ENCODE assay signal across 9 cellular contexts in genomic region chr15:31360843-31361763, GRCh38. TPM values are rescaled to one million over a fixed set of nuclear protein-coding genes. Genes with fewer than 3 reads are reported as not detected.
DNase-seq lines count a peak whose midpoint lies in the region; ATAC-seq, FAIRE-seq and TF ChIP-seq lines count a peak whose summit lies in the region.
"Had no signal": no experiment of that assay in that cellular context is flagged by ENCODE, and none has a peak within 500 bp of the region (broad histone marks: within the 10 kb centered on the region; RNA-seq: fewer than 3 reads in every experiment).

No MANE protein-coding gene starts in this region.

- H2BK12ac ChIP-seq in H1 (ENCODE audit: low read depth, low read length) = peak overlapping the region; percentile 80; the same call in 1 of the 2 replicates

- peak overlapping the region in 1 of 2 experiments; percentile 17; a peak in 2 of 4 replicates for H3K4me2 ChIP-seq in H1 (ENCODE audit: insufficient read depth in 1 of 2, low read depth in 2 of 2, low read length in 2 of 2)

- no peak for FAIRE-seq in H1 (lab: Jason Lieb, UNC)

- peak overlapping the region; percentile 19 for H4K91ac ChIP-seq in H1 (replicated peaks; ENCODE audit: insufficient read length, low read length)

- 76% methylated on average over 13 of the region's 17 CpGs; no CpG with 5 or more reads in 1 of the 2 experiments for WGBS in H1 (ENCODE audit: extremely low coverage in 1 of 2, insufficient coverage in 1 of 2, insufficient read length in 1 of 2, insufficient replicate concordance in 2 of 2, low coverage in 1 of 2, low lambda C conversion rate in 2 of 2, missing lambda C conversion rate in 1 of 2), 2 experiments

- peaks cover 16% of the 10 kb centered on the region for H3K79me1 ChIP-seq in H1 (ENCODE audit: low read depth, low read length)

- no peaks in the 10 kb centered on the region for H3K36me3 ChIP-seq in H1 (ENCODE audit: control insufficient read depth in 2 of 4, insufficient read depth in 4 of 4, low read length in 3 of 4)

- H2BK120ac ChIP-seq in H1 (replicated peaks; ENCODE audit: low read depth, low read length) = no peak overlapping the region

- no peak for TF ChIP-seq CTCF in H1 (IDR thresholded peaks at IDR 0.05; ENCODE audit: control extremely low read depth in 1 of 3, insufficient read depth in 1 of 3, low read depth in 1 of 3, low read length in 3 of 3)

- no peaks in the 10 kb centered on the region for H3K23me2 ChIP-seq in H1 (ENCODE audit: low read depth, low read length)

- H3K9me3 ChIP-seq in H1 (ENCODE audit: insufficient read depth in 2 of 2, low read depth in 1 of 2, low read length in 1 of 2) = no peaks in the 10 kb centered on the region

- no peak overlapping the region; a peak in 1 of 7 replicates for H3K9ac ChIP-seq in H1 (replicated peaks in 1 of 4; ENCODE audit: extremely low read depth in 1 of 4, low read depth in 3 of 4, low read length in 3 of 4)

- no peak overlapping the region for H3K56ac ChIP-seq in H1 (replicated peaks; ENCODE audit: insufficient read length, low read depth, low read length)

- H3K27ac ChIP-seq in H1 (ENCODE audit: low read depth, low read length) = no peak overlapping the region
- H3K27ac ChIP-seq: 22Rv1 had no signal

- no peak overlapping the region for H4K5ac ChIP-seq in H1 (ENCODE audit: insufficient read length, low read depth, low read length)

- no peak for TF ChIP-seq EP300 in H1 (IDR thresholded peaks at IDR 0.05; ENCODE audit: borderline replicate concordance in 1 of 2, low read depth in 2 of 2, low read length in 2 of 2)

- CTCF ChIA-PET in H1 (lab: Charles Lee; ENCODE audit: partially characterized antibody) = interaction anchor here (1.0 to 1.7 kb wide), 9 partner anchors 11 to 114 kb away, joined by 3 to 6 read pairs (median 3); no protein-coding TSS in a partner anchor

- POLR2A ChIA-PET in H1 (lab: Charles Lee; ENCODE audit: partially characterized antibody) = no interaction called here

- no peaks in the 10 kb centered on the region for H3K27me3 ChIP-seq in H1 (replicated peaks in 1 of 4; ENCODE audit: control insufficient read depth in 3 of 4, extremely low read depth in 1 of 4, insufficient read depth in 3 of 4, low read length in 3 of 4)

- peak; percentile 59 for ATAC-seq in HG02970 (IDR thresholded peaks at IDR 0.05; ENCODE audit: low FRiP score, unreplicated experiment)

- peak overlapping the region; percentile 80; the same call in 1 of the 2 replicates for H2BK5ac ChIP-seq in H1 (ENCODE audit: low read depth, low read length)

- H2AFZ ChIP-seq in H1 (ENCODE audit: low read length) = no peak overlapping the region

- peaks cover 11 to 47% (median 38%) of the 10 kb centered on the region in 4 experiments for H3K4me1 ChIP-seq in H1 (replicated peaks in 1 of 4; ENCODE audit: control insufficient read depth in 3 of 4, insufficient read depth in 4 of 4, low read length in 3 of 4)

- peak overlapping the region; percentile 40; the same call in 1 of the 2 replicates for H4K8ac ChIP-seq in H1 (ENCODE audit: extremely low read depth, insufficient read depth, low read length)

- peak; percentile 33 for DNase-seq in DMS 273 (lab: John Stamatoyannopoulos, UW; ENCODE audit: unreplicated experiment)
- DNase-seq in DMS 273 treated with DMSO at 0.1 percent for 48 hours (lab: John Stamatoyannopoulos, UW) = no peak
- DNase-seq in NCI-H2081 (lab: John Stamatoyannopoulos, UW) = peak; percentile 77 to 92
- DNase-seq in activated CD4-positive, alpha-beta T cell treated with anti-CD3 and anti-CD28 coated beads for 48 hours = peak; percentile 67
- DNase-seq in H1 (ENCODE audit: low read depth in 1 of 2, low spot score in 2 of 2) = no peak
- DNase-seq in stimulated activated CD4-positive, alpha-beta T cell treated with anti-CD3 and anti-CD28 coated beads, Interleukin-2, amount 100 ng/mL, for 24 hours = peak; percentile 56
- DNase-seq in dermis blood vessel endothelial cell = no peak

- no peak overlapping the region for H3K14ac ChIP-seq in H1 (ENCODE audit: insufficient read length)

- no peak overlapping the region for H3K4me3 ChIP-seq in H1 (ENCODE audit: extremely low read depth in 1 of 4, insufficient read depth in 2 of 4, low read depth in 3 of 4, low read length in 4 of 4)

- 0 out of 2 replicates have a peak overlapping the region, but pooled peaks have one; percentile 14 for H2AK5ac ChIP-seq in H1 (ENCODE audit: low read depth, low read length)

- H3K79me2 ChIP-seq in H1 (ENCODE audit: control insufficient read depth in 1 of 2, insufficient read depth in 2 of 2, low read length in 2 of 2) = peaks cover 0 to 70% of the 10 kb centered on the region in 2 experiments; a peak in 2 of 4 replicates

- H2BK20ac ChIP-seq in H1 (ENCODE audit: low read length) = 0 out of 2 replicates have a peak overlapping the region, but pooled peaks have one; percentile 15

- H4K20me1 ChIP-seq in H1 (replicated peaks in 1 of 2; ENCODE audit: control insufficient read depth in 1 of 2, insufficient read depth in 2 of 2, low read length in 2 of 2) = peaks cover 14 to 30% of the 10 kb centered on the region in 2 experiments

- no peak overlapping the region for H3K23ac ChIP-seq in H1 (ENCODE audit: insufficient read length)

- TF ChIP-seq POLR2A in H1 (IDR thresholded peaks at IDR 0.05; ENCODE audit: control extremely low read depth in 1 of 2, low read depth in 2 of 2, low read length in 2 of 2) = no peak

- peak overlapping the region; percentile 72; the same call in 1 of the 2 replicates for H2BK15ac ChIP-seq in H1 (ENCODE audit: low read length)

- H3K18ac ChIP-seq in H1 (ENCODE audit: extremely low read depth, low read length) = no peak overlapping the region; the same call in 1 of the 2 replicates

- H3K4ac ChIP-seq in H1 (replicated peaks; ENCODE audit: insufficient read length, low read depth, low read length) = no peak overlapping the region

- TF ChIP-seq RAD21 in H1 (IDR thresholded peaks at IDR 0.05 in 1 of 2, conservative IDR thresholded peaks at IDR 0.05 in 1 of 2; ENCODE audit: low read depth in 2 of 2, low read length in 2 of 2) = no peak

TF ChIP-seq in H1, 55 proteins besides CTCF, POLR2A, EP300 and RAD21:
- 0 out of 2 replicates have a peak, but pooled peaks have one; percentile 41 for TF ChIP-seq TCF12 (IDR thresholded peaks at IDR 0.05; ENCODE audit: low read depth, low read length)
- no peak for TF ChIP-seq BRCA1 (IDR thresholded peaks at IDR 0.05; ENCODE audit: low read depth, low read length)

RNA-seq across cellular contexts. Expression of gene KLF13, which starts 34.5 kb away (rescaled TPM):
- 32.4 and 33.4 TPM in 2 replicates for total RNA-seq in H1 (2021; fragmentation: NEBNext Ultra II Directional; extraction: Animal tissue kit (Norgen Biotek cat#: 25700))
- polyA plus RNA-seq in H1 (2011; rRNA removed) = 15.7 and 18.3 TPM in 2 replicates
- polyA plus RNA-seq in H1 (2011; cell fraction: cytosol; rRNA removed) = 16.2 TPM
- 17.3 TPM for polyA plus RNA-seq in H1 (2011; cell fraction: nucleus; rRNA removed)
- polyA plus RNA-seq in H1 (2012, experiment 1 of 2) = 21.5 to 39.3 TPM (median 24.4 TPM) in 4 replicates
- polyA plus RNA-seq in H1 (2012, experiment 2 of 2) = 13.0 TPM
- polyA plus RNA-seq in H1 (2013, experiment 1 of 2) = 34.5 TPM
- polyA plus RNA-seq in H1 (2013, experiment 2 of 2) = 37.8 TPM
- 15.4 and 21.4 TPM in 2 replicates for polyA minus RNA-seq in H1 (2011; rRNA and poly(A)+ RNA removed)
- 21.7 TPM for polyA minus RNA-seq in H1 (2011; cell fraction: cytosol; rRNA and poly(A)+ RNA removed)
- 10.9 TPM for polyA minus RNA-seq in H1 (2011; cell fraction: nucleus; rRNA and poly(A)+ RNA removed)
- 35.2 and 41.8 TPM in 2 replicates for total RNA-seq in dermis blood vessel endothelial cell

Comparison
In these comparisons a context has a peak if more than half of its experiments do, and no peak if none do; other contexts are left out.
1. DNase-seq: peak in DMS 273 (single experiment), NCI-H2081 (2 of 2), activated CD4-positive, alpha-beta T cell treated with anti-CD3 and anti-CD28 coated beads for 48 hours (single experiment) and stimulated activated CD4-positive, alpha-beta T cell treated with anti-CD3 and anti-CD28 coated beads, Interleukin-2, amount 100 ng/mL, for 24 hours (2 of 2); none in DMS 273 treated with DMSO at 0.1 percent for 48 hours (single experiment), H1 (0 of 2) and dermis blood vessel endothelial cell (single experiment).